8 cellular contexts compared by ENCODE assay signal in genomic region chr9:131747352-131747751, GRCh38. TPM values are rescaled to one million over a fixed set of nuclear protein-coding genes. Genes with fewer than 3 reads are reported as not detected.
DNase-seq lines count a peak whose midpoint lies in the region; ATAC-seq and TF ChIP-seq lines count a peak whose summit lies in the region.

No MANE protein-coding gene starts in this region.

- intact Hi-C loops in natural killer cell (cut with micrococcal nuclease): loop anchor here (1.0 kb wide), 1 partner anchor 397 kb away; no protein-coding TSS in a partner anchor

- peaks cover 5 to 11% of the 10 kb centered on the region in 2 donors for H3K4me1 Mint-ChIP-seq in natural killer cell

- DNase-seq in DMS53 treated with DMSO at 0.1 percent for 48 hours (lab: John Stamatoyannopoulos, UW; ENCODE audit: unreplicated experiment) (peak; percentile 78), HT1080 (ENCODE audit: low read depth) (peak; percentile 28), SHP77 treated with DMSO at 0.1 percent for 48 hours (lab: John Stamatoyannopoulos, UW) (peak; percentile 44), epithelial cell of prostate (ENCODE audit: low read depth, low spot score) (peak; percentile 40), natural killer cell (no peak), islet precursor cell (no peak)

- ATAC-seq in natural killer cell (peak; percentile 74 to 84 (median 76)), GM19397 (IDR thresholded peaks at IDR 0.05; ENCODE audit: unreplicated experiment) (no peak), HG02885 (IDR thresholded peaks at IDR 0.05; ENCODE audit: poor library complexity, unreplicated experiment) (no peak)

- H3K27ac Mint-ChIP-seq in natural killer cell: no peak overlapping the region

- TF ChIP-seq CTCF in natural killer cell (IDR thresholded peaks at IDR 0.05): peak; percentile 55

- H3K9me3 Mint-ChIP-seq in natural killer cell: no peaks in the 10 kb centered on the region

- H3K4me3 Mint-ChIP-seq in natural killer cell: no peak overlapping the region

- no peaks in the 10 kb centered on the region for H3K36me3 Mint-ChIP-seq in natural killer cell

- H3K27ac ChIP-seq in epithelial cell of prostate: no peak overlapping the region

- H3K27me3 Mint-ChIP-seq in natural killer cell (ENCODE audit: low read depth in 2 of 2): peaks cover 0 to under 1% of the 10 kb centered on the region in 2 donors

RNA-seq across cellular contexts. Expression of gene RAPGEF1, which starts 7.5 kb away (rescaled TPM):
- total RNA-seq in HT1080 (2014; rRNA removed; shearing (Covaris generic)): 19.2 and 22.5 TPM in 2 replicates
- 16.4 and 16.7 TPM in 2 replicates for polyA plus RNA-seq in HT1080 (2015; cell fraction: cytosol; rRNA removed)
- 14.4 and 14.8 TPM in 2 replicates for polyA plus RNA-seq in HT1080 (2015; cell fraction: nucleus; rRNA removed)
- total RNA-seq in natural killer cell: 100 to 1,000 TPM; 210 to 224 (median 222) TPM

Comparison
In these comparisons a context has a peak if more than half of its experiments do, and no peak if none do; other contexts are left out.
1. DNase-seq: peak in DMS53 treated with DMSO at 0.1 percent for 48 hours (single experiment), HT1080 (single experiment), SHP77 treated with DMSO at 0.1 percent for 48 hours (single experiment) and epithelial cell of prostate (single experiment); none in natural killer cell (single experiment) and islet precursor cell (single experiment).
2. ATAC-seq: peak in natural killer cell (3 of 3); none in GM19397 (single experiment) and HG02885 (single experiment).